8 cellular contexts compared by ENCODE assay signal in the genomic region with DNA sequence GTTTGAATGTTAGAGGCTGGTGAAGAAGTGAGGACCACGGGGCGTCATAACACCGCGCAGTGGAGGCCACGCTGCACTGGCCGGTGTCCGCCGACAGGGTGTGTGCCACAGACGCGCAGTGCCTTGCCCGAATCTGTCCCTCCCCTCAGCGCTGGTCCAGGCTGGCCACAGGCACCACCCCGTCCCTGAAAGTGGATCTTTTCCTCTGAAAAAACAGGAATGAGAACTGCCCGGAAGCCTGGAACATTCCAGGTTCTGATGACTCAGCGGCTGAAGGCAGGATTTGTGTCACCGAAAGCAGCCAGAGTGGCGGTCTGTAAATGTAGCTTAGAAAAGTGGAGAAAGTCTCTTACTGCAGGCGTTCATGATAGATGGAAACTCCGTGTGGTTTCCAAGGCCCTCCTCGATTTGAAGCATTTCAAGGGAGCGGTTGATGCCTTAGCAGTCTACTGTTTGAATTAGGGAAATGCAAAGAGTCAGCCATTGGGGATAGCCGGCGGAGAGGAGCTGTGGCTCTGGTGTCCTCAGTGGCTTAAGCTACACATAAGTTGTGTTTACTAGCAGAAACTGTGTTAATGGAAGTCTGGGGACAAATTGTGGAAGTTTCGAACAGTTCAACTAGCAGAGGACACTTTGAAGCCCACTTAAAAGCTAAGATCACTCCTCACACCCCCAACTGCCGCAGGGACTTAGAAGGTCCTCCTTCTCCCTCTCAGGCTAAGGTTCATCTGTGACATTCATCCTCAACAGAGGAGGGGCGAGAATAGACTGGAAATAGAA.
DNase-seq lines count a peak whose midpoint lies in the region; ATAC-seq lines count a peak whose summit lies in the region.

No MANE protein-coding gene starts in this region.

- H3K4me2 ChIP-seq in BLaER1 treated with 17β-estradiol and CSF1 and Interleukin-3, amounts not matched to agents 10 nM and 100 nM, result peak overlapping the region; percentile 71 to 89 (median 80)

- peaks cover 7 to 41% (median 18%) of the 10 kb centered on the region in 10 experiments; a peak in 19 of 20 replicates for H3K4me1 ChIP-seq in BLaER1 treated with 17β-estradiol and CSF1 and Interleukin-3, amounts not matched to agents 10 nM and 100 nM

- peak overlapping the region; percentile 49 to 73 (median 62) for H3K4me3 ChIP-seq in BLaER1 treated with 17β-estradiol and CSF1 and Interleukin-3, amounts not matched to agents 10 nM and 100 nM

- no peaks in the 10 kb centered on the region for H4K20me1 ChIP-seq in BLaER1 treated with 17β-estradiol and CSF1 and Interleukin-3, amounts not matched to agents 10 nM and 100 nM

- H3K27me3 ChIP-seq in BLaER1 treated with 17β-estradiol and CSF1 and Interleukin-3, amounts not matched to agents 10 nM and 100 nM, result no peaks in the 10 kb centered on the region

- H3K9me3 ChIP-seq in BLaER1 treated with 17β-estradiol and CSF1 and Interleukin-3, amounts not matched to agents 10 nM and 100 nM (replicated peaks in 1 of 11), result no peaks in the 10 kb centered on the region

- H3K36me3 ChIP-seq in BLaER1 treated with 17β-estradiol and CSF1 and Interleukin-3, amounts not matched to agents 10 nM and 100 nM, result no peaks in the 10 kb centered on the region

- ATAC-seq in GM19043 (IDR thresholded peaks at IDR 0.05; ENCODE audit: low read depth, unreplicated experiment), result peak; percentile 82
- ATAC-seq in HG03354 (IDR thresholded peaks at IDR 0.05; ENCODE audit: poor library complexity, severe bottlenecking, unreplicated experiment), result peak; percentile 87

- peak overlapping the region; percentile 74 to 86 (median 78) for H3K9ac ChIP-seq in BLaER1 treated with 17β-estradiol and CSF1 and Interleukin-3, amounts not matched to agents 10 nM and 100 nM

- H3K27ac ChIP-seq in BLaER1 treated with 17β-estradiol and CSF1 and Interleukin-3, amounts not matched to agents 10 nM and 100 nM, result peak overlapping the region; percentile 64 to 89 (median 81)

- DNase-seq in NOMO-1 (lab: John Stamatoyannopoulos, UW; ENCODE audit: unreplicated experiment in 2 of 2) (peak; percentile 85 to 89), epidermal melanocyte (ENCODE audit: insufficient read length, low spot score) (peak; percentile 36), midbrain (lab: John Stamatoyannopoulos, UW) (peak; percentile 88)
- DNase-seq in activated CD8-positive, alpha-beta memory T cell treated with anti-CD3 and anti-CD28 coated beads for 48 hours (ENCODE audit: low read depth in 2 of 3, low spot score in 2 of 3), result peak; percentile 50 to 69 (median 64)
- peak; percentile 54 to 61 for DNase-seq in stimulated activated CD8-positive, alpha-beta memory T cell treated with anti-CD3 and anti-CD28 coated beads, Interleukin-2, amount 100 ng/mL, for 1 hour (ENCODE audit: low read depth in 2 of 2)

Comparison
In these comparisons a context has a peak if more than half of its experiments do, and no peak if none do; other contexts are left out.
1. Peak in every context shown above with its lines: DNase-seq, ATAC-seq, H3K4me3 ChIP-seq and H3K27ac ChIP-seq.
2. DNase-seq: peak in every context shown above with its lines; median percentile 88 in midbrain; 87 in NOMO-1; 64 in activated CD8-positive, alpha-beta memory T cell treated with anti-CD3 and anti-CD28 coated beads for 48 hours; 58 in stimulated activated CD8-positive, alpha-beta memory T cell treated with anti-CD3 and anti-CD28 coated beads, Interleukin-2, amount 100 ng/mL, for 1 hour; 36 in epidermal melanocyte.